30 cellular contexts compared by ENCODE assay signal in genomic region chr18:45528712-45529336, GRCh38.
"Had no signal": no experiment of that assay in that cellular context is flagged by ENCODE, and none has a peak within 500 bp of the region (broad histone marks: within the 10 kb centered on the region; RNA-seq: fewer than 3 reads in every experiment).

No MANE protein-coding gene starts in this region.

- H3K36me3 Mint-ChIP-seq: naive thymus-derived CD4-positive, alpha-beta T cell; stimulated activated memory B cell treated with anti-CD40 and anti-IgM and Interleukin-4, amounts not matched to agents 10 μg/mL and 1 μg/mL and 100 μg/mL, for 72 hours had no signal

- H3K9me3 Mint-ChIP-seq: activated CD4-positive, alpha-beta memory T cell treated with anti-CD3 and anti-CD28 coated beads, Interleukin-2, amount 10 ng/mL, durations not matched to agents 7 days and 5 days; activated T-helper 17 cell treated with anti-CD3 and anti-CD28 coated beads, Interleukin-2, amount 50 U/mL, for 72 hours; dendritic cell treated with granulocyte-macrophage colony-stimulating factor and Interleukin-4, amounts not matched to agents 40 ng/mL and 50 ng/mL, for 4 days; neural crest cell; stimulated activated naive CD8-positive, alpha-beta T cell treated with anti-CD3 and anti-CD28 coated beads, Interleukin-15, amount 100 ng/mL, for 72 hours had no signal

- H3K4me3 Mint-ChIP-seq: activated CD4-positive, alpha-beta memory T cell treated with anti-CD3 and anti-CD28 coated beads, Interleukin-2, amount 10 ng/mL, durations not matched to agents 7 days and 5 days; activated CD4-positive, alpha-beta T cell treated with anti-CD3 and anti-CD28 coated beads, Interleukin-2, amount 10 ng/mL, durations not matched to agents 24 days and 14 days; activated T-cell treated with anti-CD3 and anti-CD28 coated beads, Interleukin-2, amount 50 U/mL, for 4 hours; activated T-helper 17 cell treated with anti-CD3 and anti-CD28 coated beads, Interleukin-2, amount 50 U/mL, for 72 hours; dendritic cell treated with granulocyte-macrophage colony-stimulating factor and Interleukin-4, amounts not matched to agents 40 ng/mL and 50 ng/mL, for 4 days; naive thymus-derived CD4-positive, alpha-beta T cell; neural crest cell; stimulated activated memory B cell treated with anti-CD40 and anti-IgM and Interleukin-4, amounts not matched to agents 10 μg/mL and 1 μg/mL and 100 μg/mL, for 72 hours; stimulated activated naive CD8-positive, alpha-beta T cell treated with anti-CD3 and anti-CD28 coated beads, Interleukin-15, amount 100 ng/mL, for 72 hours had no signal

- H3K27ac Mint-ChIP-seq: activated CD4-positive, alpha-beta memory T cell treated with anti-CD3 and anti-CD28 coated beads, Interleukin-2, amount 10 ng/mL, durations not matched to agents 7 days and 5 days; activated CD4-positive, alpha-beta T cell treated with anti-CD3 and anti-CD28 coated beads, Interleukin-2, amount 10 ng/mL, durations not matched to agents 24 days and 14 days; activated T-helper 17 cell treated with anti-CD3 and anti-CD28 coated beads, Interleukin-2, amount 50 U/mL, for 72 hours; dendritic cell treated with granulocyte-macrophage colony-stimulating factor and Interleukin-4, amounts not matched to agents 40 ng/mL and 50 ng/mL, for 4 days; naive thymus-derived CD4-positive, alpha-beta T cell; stimulated activated memory B cell treated with anti-CD40 and anti-IgM and Interleukin-4, amounts not matched to agents 10 μg/mL and 1 μg/mL and 100 μg/mL, for 72 hours; stimulated activated naive CD8-positive, alpha-beta T cell treated with anti-CD3 and anti-CD28 coated beads, Interleukin-15, amount 100 ng/mL, for 72 hours had no signal

- H3K4me3 ChIP-seq: esophagus muscularis mucosa, heart right ventricle, pancreas, prostate gland, smooth muscle cell, upper lobe of left lung, vagina had no signal

- H3K27me3 ChIP-seq: brain microvascular endothelial cell, esophagus muscularis mucosa, heart right ventricle, pancreas, upper lobe of left lung, vagina had no signal

- ATAC-seq: activated T-cell treated with anti-CD3 and anti-CD28 coated beads, Interleukin-2, amount 50 U/mL, for 4 hours; activated T-helper 17 cell treated with anti-CD3 and anti-CD28 coated beads, Interleukin-2, amount 50 U/mL, for 72 hours; foreskin keratinocyte; heart right ventricle; naive thymus-derived CD4-positive, alpha-beta T cell; pancreas; stimulated activated memory B cell treated with anti-CD40 and anti-IgM and Interleukin-4, amounts not matched to agents 10 μg/mL and 1 μg/mL and 100 μg/mL, for 72 hours; stimulated activated naive CD8-positive, alpha-beta T cell treated with anti-CD3 and anti-CD28 coated beads, Interleukin-15, amount 100 ng/mL, for 72 hours had no signal

- H3K9me3 ChIP-seq: esophagus muscularis mucosa, pancreas, prostate gland, upper lobe of left lung, vagina had no signal

- DNase-seq: activated CD4-positive, alpha-beta memory T cell treated with anti-CD3 and anti-CD28 coated beads, Interleukin-2, amount 10 ng/mL, durations not matched to agents 7 days and 5 days; activated CD4-positive, alpha-beta T cell treated with anti-CD3 and anti-CD28 coated beads, Interleukin-2, amount 10 ng/mL, durations not matched to agents 24 days and 14 days; activated CD4-positive, CD25-positive, alpha-beta regulatory T cell treated with anti-CD3 and anti-CD28 coated beads, Interleukin-2, amount 50 U/mL, for 72 hours; activated gamma-delta T cell treated with Interleukin-2 at 50 U/mL for 16 hours; activated naive CD4-positive, alpha-beta T cell treated with anti-CD3 and anti-CD28 coated beads, Interleukin-2, amount 50 U/mL, for 16 hours; activated T-cell treated with anti-CD3 and anti-CD28 coated beads, Interleukin-2, amount 50 U/mL, for 4 hours; amniotic stem cell; brain microvascular endothelial cell; central memory CD4-positive, alpha-beta T cell; effector CD4-positive, alpha-beta T cell; foreskin keratinocyte; heart right ventricle; midbrain; naive thymus-derived CD4-positive, alpha-beta T cell; nucleus accumbens; pancreas; stimulated activated CD4-positive, alpha-beta T cell treated with anti-CD3 and anti-CD28 coated beads, Interleukin-1b, Interleukin-23, amount 100 ng/mL, for 48 hours; stimulated activated CD4-positive, alpha-beta T cell treated with anti-CD3 and anti-CD28 coated beads, Interleukin-4, amount 100 ng/mL, for 4 hours; stimulated activated CD8-positive, alpha-beta memory T cell treated with anti-CD3 and anti-CD28 coated beads, Interleukin-4, amount 100 ng/mL, for 48 hours; stimulated activated naive CD8-positive, alpha-beta T cell treated with anti-CD3 and anti-CD28 coated beads, Interleukin-15, amount 100 ng/mL, for 72 hours; substantia nigra; upper lobe of left lung had no signal

- H3K4me1 Mint-ChIP-seq: activated CD4-positive, alpha-beta memory T cell treated with anti-CD3 and anti-CD28 coated beads, Interleukin-2, amount 10 ng/mL, durations not matched to agents 7 days and 5 days; activated CD4-positive, alpha-beta T cell treated with anti-CD3 and anti-CD28 coated beads, Interleukin-2, amount 10 ng/mL, durations not matched to agents 24 days and 14 days; activated T-helper 17 cell treated with anti-CD3 and anti-CD28 coated beads, Interleukin-2, amount 50 U/mL, for 72 hours; naive thymus-derived CD4-positive, alpha-beta T cell; neural crest cell; stimulated activated naive CD8-positive, alpha-beta T cell treated with anti-CD3 and anti-CD28 coated beads, Interleukin-15, amount 100 ng/mL, for 72 hours had no signal

- H3K27ac ChIP-seq: brain microvascular endothelial cell, esophagus muscularis mucosa, foreskin keratinocyte, heart right ventricle, pancreas, prostate gland, upper lobe of left lung, vagina had no signal

- H3K4me1 ChIP-seq: foreskin keratinocyte, pancreas, prostate gland, upper lobe of left lung, vagina had no signal

- H3K27me3 Mint-ChIP-seq: activated CD4-positive, alpha-beta T cell treated with anti-CD3 and anti-CD28 coated beads, Interleukin-2, amount 10 ng/mL, durations not matched to agents 24 days and 14 days; dendritic cell treated with granulocyte-macrophage colony-stimulating factor and Interleukin-4, amounts not matched to agents 40 ng/mL and 50 ng/mL, for 4 days had no signal

- H3K36me3 ChIP-seq: brain microvascular endothelial cell, esophagus muscularis mucosa, heart right ventricle, pancreas, prostate gland, upper lobe of left lung, vagina had no signal
